ENCODE assay signal across 22 cellular contexts in genomic region chr5:147384346-147385193, GRCh38.
DNase-seq lines count a peak whose midpoint lies in the region; ATAC-seq and TF ChIP-seq lines count a peak whose summit lies in the region.
"Had no signal": no experiment of that assay in that cellular context is flagged by ENCODE, and none has a peak within 500 bp of the region (broad histone marks: within the 10 kb centered on the region; RNA-seq: fewer than 3 reads in every experiment).

No MANE protein-coding gene starts in this region.

- ATAC-seq in GM21619 (IDR thresholded peaks at IDR 0.05; ENCODE audit: unreplicated experiment), result peak; percentile 55
- ATAC-seq: heart right ventricle, left lobe of liver had no signal

- no peak for TF ChIP-seq CTCF in choroid plexus epithelial cell (conservative IDR thresholded peaks at IDR 0.05; ENCODE audit: low read depth, low read length)

- no peaks in the 10 kb centered on the region for H3K36me3 Mint-ChIP-seq in activated CD4-positive, alpha-beta memory T cell treated with anti-CD3 and anti-CD28 coated beads for 36 hours
- H3K36me3 Mint-ChIP-seq: CD14-positive monocyte had no signal

- intact Hi-C loops in activated CD4-positive, alpha-beta memory T cell treated with anti-CD3 and anti-CD28 coated beads for 36 hours (cut with micrococcal nuclease), result no loop called here

- no peak overlapping the region for H3K4me3 Mint-ChIP-seq in activated CD4-positive, alpha-beta memory T cell treated with anti-CD3 and anti-CD28 coated beads for 36 hours
- H3K4me3 Mint-ChIP-seq: activated CD4-positive, alpha-beta T cell treated with anti-CD3 and anti-CD28 coated beads, Interleukin-2, amount 10 ng/mL, durations not matched to agents 24 days and 14 days; CD14-positive monocyte; neural crest cell had no signal

- no peaks in the 10 kb centered on the region for H3K27me3 Mint-ChIP-seq in activated CD4-positive, alpha-beta memory T cell treated with anti-CD3 and anti-CD28 coated beads for 36 hours
- H3K27me3 Mint-ChIP-seq: activated CD4-positive, alpha-beta T cell treated with anti-CD3 and anti-CD28 coated beads, Interleukin-2, amount 10 ng/mL, durations not matched to agents 24 days and 14 days; progenitor cell of endocrine pancreas had no signal

- H3K4me1 Mint-ChIP-seq in activated CD4-positive, alpha-beta memory T cell treated with anti-CD3 and anti-CD28 coated beads for 36 hours (ENCODE audit: low read depth), result no peaks in the 10 kb centered on the region
- H3K4me1 Mint-ChIP-seq: activated CD4-positive, alpha-beta T cell treated with anti-CD3 and anti-CD28 coated beads, Interleukin-2, amount 10 ng/mL, durations not matched to agents 24 days and 14 days; CD14-positive monocyte had no signal

- CTCF ChIA-PET in activated CD4-positive, alpha-beta memory T cell treated with anti-CD3 and anti-CD28 coated beads for 36 hours (lab: Charles Lee), result no interaction called here

- DNase-seq in D341Med (ENCODE audit: low spot score) (peak; percentile 54), NCI-H69 (lab: John Stamatoyannopoulos, UW) (peak; percentile 16), choroid plexus epithelial cell (ENCODE audit: low read depth) (peak; percentile 23), NCI-H1436 treated with DMSO at 0.1 percent for 48 hours (lab: John Stamatoyannopoulos, UW) (no peak), midbrain (lab: John Stamatoyannopoulos, UW) (no peak), NCI-H1930 (lab: John Stamatoyannopoulos, UW) (no peak)
- DNase-seq in activated CD4-positive, alpha-beta memory T cell treated with anti-CD3 and anti-CD28 coated beads for 36 hours, result no peak
- DNase-seq: activated CD4-positive, alpha-beta T cell treated with anti-CD3 and anti-CD28 coated beads, Interleukin-2, amount 10 ng/mL, durations not matched to agents 24 days and 14 days; activated CD8-positive, alpha-beta memory T cell treated with anti-CD3 and anti-CD28 coated beads, Interleukin-2, amount 50 U/mL, for 4 hours; heart right ventricle; HFFc6; NCI-H1048; NCI-H2029 treated with DMSO at 0.1 percent for 48 hours; NCI-H510A treated with DMSO at 0.1 percent for 48 hours; stimulated activated naive CD4-positive, alpha-beta T cell; thyroid gland had no signal

- no peak overlapping the region for H3K4me3 ChIP-seq in choroid plexus epithelial cell (ENCODE audit: low read depth, low read length)
- H3K4me3 ChIP-seq: heart right ventricle, skin epidermis, thyroid gland had no signal

- H3K27ac Mint-ChIP-seq in activated CD4-positive, alpha-beta memory T cell treated with anti-CD3 and anti-CD28 coated beads for 36 hours, result no peak overlapping the region
- H3K27ac Mint-ChIP-seq: activated CD4-positive, alpha-beta T cell treated with anti-CD3 and anti-CD28 coated beads, Interleukin-2, amount 10 ng/mL, durations not matched to agents 24 days and 14 days; CD14-positive monocyte; HFFc6; progenitor cell of endocrine pancreas had no signal

- POLR2A ChIA-PET in activated CD4-positive, alpha-beta memory T cell treated with anti-CD3 and anti-CD28 coated beads for 36 hours (lab: Charles Lee), result no interaction called here

- no peaks in the 10 kb centered on the region for H3K9me3 Mint-ChIP-seq in activated CD4-positive, alpha-beta memory T cell treated with anti-CD3 and anti-CD28 coated beads for 36 hours
- H3K9me3 Mint-ChIP-seq: CD14-positive monocyte, HFFc6 had no signal

Comparison
In these comparisons a context has a peak if more than half of its experiments do, and no peak if none do; other contexts are left out.
1. DNase-seq: peak in D341Med (single experiment), NCI-H69 (single experiment) and choroid plexus epithelial cell (single experiment); none in activated CD4-positive, alpha-beta memory T cell treated with anti-CD3 and anti-CD28 coated beads for 36 hours (single experiment), NCI-H1436 treated with DMSO at 0.1 percent for 48 hours (single experiment), midbrain (single experiment) and NCI-H1930 (0 of 2).